In the genomic region with DNA sequence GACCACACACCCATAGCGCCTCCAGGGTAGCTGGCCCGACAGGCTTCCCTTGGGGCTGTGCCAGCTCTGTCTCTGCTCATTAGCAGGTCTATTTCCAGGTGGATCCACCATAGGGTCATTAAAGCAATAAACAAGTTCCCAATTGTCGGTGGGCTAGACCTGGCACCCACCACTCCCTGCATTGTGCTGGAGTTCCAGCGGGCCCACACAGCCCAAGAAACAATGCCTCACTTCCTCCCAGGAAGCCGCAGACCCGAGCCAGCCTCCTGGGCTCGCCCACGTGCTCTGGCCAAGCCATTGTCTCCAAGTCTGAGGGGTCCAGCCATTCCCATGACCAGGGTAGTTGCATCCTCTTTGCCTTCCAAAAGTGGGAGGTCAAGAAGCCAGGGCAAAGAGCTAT, we compare ENCODE assay signal across 31 cellular contexts. TPM values are rescaled to one million over a fixed set of nuclear protein-coding genes. Genes with fewer than 3 reads are reported as not detected.
DNase-seq lines count a peak whose midpoint lies in the region; ATAC-seq, FAIRE-seq and TF ChIP-seq lines count a peak whose summit lies in the region.
"Had no signal": no experiment of that assay in that cellular context is flagged by ENCODE, and none has a peak within 500 bp of the region (broad histone marks: within the 10 kb centered on the region; RNA-seq: fewer than 3 reads in every experiment).

No MANE protein-coding gene starts in this region.

- no peak overlapping the region for H3K4me3 Mint-ChIP-seq in T-helper 17 cell
- H3K4me3 Mint-ChIP-seq: activated naive CD4-positive, alpha-beta T cell treated with anti-CD3 and anti-CD28 coated beads, Interleukin-2, amount 50 U/mL, for 24 hours; H9; natural killer cell treated with Interleukin-12 subunit alpha and Interleukin-12 subunit beta and Interleukin-15 and Interleukin-18, amount 100 ng/mL, for 72 hours had no signal

- H3K27me3 ChIP-seq in left lung (no peaks in the 10 kb centered on the region), subcutaneous abdominal adipose tissue (ENCODE audit: control insufficient read depth in 5 of 5, insufficient read depth in 4 of 5, low read length in 5 of 5) (peaks cover 0 to 3% (median 0%) of the 10 kb centered on the region in 5 donors), small intestine (ENCODE audit: control insufficient read depth in 2 of 2, insufficient read depth in 2 of 2, low read length in 2 of 2) (no peaks in the 10 kb centered on the region)
- H3K27me3 ChIP-seq: BE2C, brain microvascular endothelial cell, Peyer's patch, vagina had no signal

- H3K9me3 ChIP-seq in T-helper 17 cell (ENCODE audit: control insufficient read depth, low read length, poor library complexity, severe bottlenecking) (no peaks in the 10 kb centered on the region), left lung (no peaks in the 10 kb centered on the region), subcutaneous abdominal adipose tissue (ENCODE audit: control insufficient read depth in 5 of 5, low read length in 5 of 5) (no peaks in the 10 kb centered on the region), small intestine (ENCODE audit: control insufficient read depth, low read depth) (no peaks in the 10 kb centered on the region)
- H3K9me3 ChIP-seq: BE2C, Peyer's patch, vagina had no signal

- H3K9ac ChIP-seq in subcutaneous abdominal adipose tissue (ENCODE audit: low read length in 5 of 5), result no peak overlapping the region

- H3K36me3 Mint-ChIP-seq in T-helper 17 cell (ENCODE audit: low read depth), result no peaks in the 10 kb centered on the region
- H3K36me3 Mint-ChIP-seq: activated naive CD4-positive, alpha-beta T cell treated with anti-CD3 and anti-CD28 coated beads, Interleukin-2, amount 50 U/mL, for 24 hours; natural killer cell treated with Interleukin-12 subunit alpha and Interleukin-12 subunit beta and Interleukin-15 and Interleukin-18, amount 100 ng/mL, for 72 hours had no signal

- H3K4me3 ChIP-seq in fibroblast of pulmonary artery (replicated peaks; ENCODE audit: low read depth, low read length) (no peak overlapping the region), left lung (no peak overlapping the region), subcutaneous abdominal adipose tissue (ENCODE audit: low read depth in 1 of 5, low read length in 5 of 5) (no peak overlapping the region), small intestine (ENCODE audit: low read depth in 1 of 2, low read length in 2 of 2) (no peak overlapping the region)
- H3K4me3 ChIP-seq: lung, Peyer's patch, skin epidermis, vagina had no signal

- no peaks in the 10 kb centered on the region for H3K4me1 Mint-ChIP-seq in T-helper 17 cell
- H3K4me1 Mint-ChIP-seq: activated naive CD4-positive, alpha-beta T cell treated with anti-CD3 and anti-CD28 coated beads, Interleukin-2, amount 50 U/mL, for 24 hours had no signal

- H3K27me3 Mint-ChIP-seq in T-helper 17 cell, result peaks cover 21% of the 10 kb centered on the region
- H3K27me3 Mint-ChIP-seq: natural killer cell treated with Interleukin-12 subunit alpha and Interleukin-12 subunit beta and Interleukin-15 and Interleukin-18, amount 100 ng/mL, for 72 hours had no signal

- peak overlapping the region; percentile 56 for H3K27ac Mint-ChIP-seq in T-helper 17 cell
- H3K27ac Mint-ChIP-seq: activated naive CD4-positive, alpha-beta T cell treated with anti-CD3 and anti-CD28 coated beads, Interleukin-2, amount 50 U/mL, for 24 hours; activated T-helper 2 cell treated with anti-CD3 and anti-CD28 coated beads, Interferon-gamma antibody, Interleukin-2, Interleukin-4, amounts not matched to agents 10 μg/mL and 5 μg/mL and 100 μg/mL, durations not matched to agents 14 hours and 24 hours and 36 hours; natural killer cell treated with Interleukin-12 subunit alpha and Interleukin-12 subunit beta and Interleukin-15 and Interleukin-18, amount 100 ng/mL, for 72 hours had no signal

- TF ChIP-seq CTCF in fibroblast of pulmonary artery (IDR thresholded peaks at IDR 0.05; ENCODE audit: low read length, missing control alignments) (no peak), left lung (IDR thresholded peaks at IDR 0.05) (no peak)

- DNase-seq in T-helper 17 cell (no peak), fibroblast of pulmonary artery (ENCODE audit: low read depth) (peak; percentile 23), left lung (no peak), small intestine (no peak), HK-2 (ENCODE audit: unreplicated experiment) (no peak)
- DNase-seq: activated CD4-positive, alpha-beta T cell treated with anti-CD3 and anti-CD28 coated beads for 48 hours; activated CD8-positive, alpha-beta memory T cell treated with anti-CD3 and anti-CD28 coated beads for 24 hours; activated T-cell treated with anti-CD3 and anti-CD28 coated beads for 4 hours; amniotic stem cell; BE2C; brain microvascular endothelial cell; H9; NCI-H1092; NCI-H1694 treated with DMSO at 0.1 percent for 48 hours; NCI-H446; NCI-H748 treated with DMSO at 0.1 percent for 48 hours; Peyer's patch; stimulated activated naive CD4-positive, alpha-beta T cell treated with Interleukin-2 at 50 U/mL for 16 hours; SW 1271; T-helper 9 cell; WERI-Rb-1 had no signal

- WGBS in small intestine, 3 donors, result 60 to 72% (median 69%) methylated on average over 8 of the region's 8 CpGs

- intact Hi-C loops in left lung (cut with DNase I), result no loop called here

- no peak for FAIRE-seq in small intestine (lab: Jason Lieb, UNC)
- FAIRE-seq: GM12891, islet of Langerhans had no signal

- ATAC-seq in T-helper 17 cell (no peak), left lung (peak; percentile 19), HG02870 (IDR thresholded peaks at IDR 0.05; ENCODE audit: unreplicated experiment) (no peak)
- ATAC-seq: natural killer cell treated with Interleukin-12 subunit alpha and Interleukin-12 subunit beta and Interleukin-15 and Interleukin-18, amount 100 ng/mL, for 72 hours had no signal

- peak overlapping the region in 1 of 2 donors; percentile 21 for H3K27ac ChIP-seq in left lung
- H3K27ac ChIP-seq in subcutaneous abdominal adipose tissue (ENCODE audit: low read depth, low read length), result peak overlapping the region; percentile 22
- no peak overlapping the region for H3K27ac ChIP-seq in small intestine (ENCODE audit: low read depth in 1 of 2, low read length in 1 of 2)
- H3K27ac ChIP-seq: brain microvascular endothelial cell, Peyer's patch, vagina, WERI-Rb-1 had no signal

- H3K4me1 ChIP-seq in left lung, result no peaks in the 10 kb centered on the region
- peaks cover 14 to 53% (median 20%) of the 10 kb centered on the region in 5 donors for H3K4me1 ChIP-seq in subcutaneous abdominal adipose tissue (ENCODE audit: control insufficient read depth in 5 of 5, insufficient read depth in 5 of 5, low read length in 5 of 5)
- H3K4me1 ChIP-seq in small intestine (ENCODE audit: control insufficient read depth in 2 of 2, insufficient read depth in 1 of 2, low read depth in 1 of 2, low read length in 1 of 2), result no peaks in the 10 kb centered on the region
- H3K4me1 ChIP-seq: BE2C had no signal

- H3K36me3 ChIP-seq in left lung, result no peaks in the 10 kb centered on the region
- H3K36me3 ChIP-seq in subcutaneous abdominal adipose tissue (ENCODE audit: control insufficient read depth in 5 of 5, insufficient read depth in 5 of 5, low read length in 5 of 5), result no peaks in the 10 kb centered on the region
- H3K36me3 ChIP-seq in small intestine (ENCODE audit: control insufficient read depth in 2 of 2, insufficient read depth in 2 of 2, low read length in 2 of 2), result no peaks in the 10 kb centered on the region
- H3K36me3 ChIP-seq: BE2C, brain microvascular endothelial cell, Peyer's patch, vagina, WERI-Rb-1 had no signal

RNA-seq across cellular contexts. Expression of a gene that starts 27.5 kb away (rescaled TPM):
- total RNA-seq in T-helper 17 cell, result 1 to 10 TPM; 1.3 to 6.3 TPM
- total RNA-seq in left lung, result 10 to 100 TPM; 41.7 to 45.0 TPM
- polyA plus RNA-seq in small intestine, result 10 to 100 TPM; 12.4 to 19.9 (median 17.4) TPM

Comparison
In these comparisons a context has a peak if more than half of its experiments do, and no peak if none do; other contexts are left out.
1. RNA of a gene that starts 27.5 kb away (total RNA-seq): 41.7 to 45.0 TPM in left lung; 1.3 to 6.3 TPM in T-helper 17 cell; every median in the first group is over 4 times any median in the second.